ENCODE assay signal across 30 cellular contexts in genomic region chr1:193086342-193086741, GRCh38.
"Had no signal": no experiment of that assay in that cellular context is flagged by ENCODE, and none has a peak within 500 bp of the region (broad histone marks: within the 10 kb centered on the region; RNA-seq: fewer than 3 reads in every experiment).

No MANE protein-coding gene starts in this region.

- H3K4me2 ChIP-seq: neural progenitor cell, smooth muscle cell had no signal

- H3K4me3 Mint-ChIP-seq: endodermal cell; naive thymus-derived CD4-positive, alpha-beta T cell; nephron; neural progenitor cell; stimulated activated naive CD8-positive, alpha-beta T cell treated with anti-CD3 and anti-CD28 coated beads, Interleukin-15, amount 100 ng/mL, for 72 hours had no signal

- H3K9ac ChIP-seq: neural progenitor cell had no signal

- ATAC-seq: esophagus mucosa; foreskin keratinocyte; heart right ventricle; left cardiac atrium; left lung; naive thymus-derived CD4-positive, alpha-beta T cell; sciatic nerve; stimulated activated naive CD8-positive, alpha-beta T cell treated with anti-CD3 and anti-CD28 coated beads, Interleukin-15, amount 100 ng/mL, for 72 hours; upper lobe of right lung had no signal

- H3K4me1 Mint-ChIP-seq: naive thymus-derived CD4-positive, alpha-beta T cell; nephron; neural progenitor cell; stimulated activated naive CD8-positive, alpha-beta T cell treated with anti-CD3 and anti-CD28 coated beads, Interleukin-15, amount 100 ng/mL, for 72 hours had no signal

- H3K9me3 Mint-ChIP-seq: endodermal cell; naive thymus-derived CD4-positive, alpha-beta T cell; nephron; neural progenitor cell; stimulated activated naive CD8-positive, alpha-beta T cell treated with anti-CD3 and anti-CD28 coated beads, Interleukin-15, amount 100 ng/mL, for 72 hours had no signal

- H3K4me3 ChIP-seq: heart right ventricle, left lung, neural progenitor cell, prostate gland, right atrium auricular region, smooth muscle cell, suprapubic skin, transverse colon, upper lobe of right lung, uterus had no signal

- H3K27me3 ChIP-seq: foreskin keratinocyte, heart right ventricle, left lung, neural progenitor cell, right atrium auricular region, suprapubic skin, transverse colon, upper lobe of right lung, uterus had no signal

- H3K27me3 Mint-ChIP-seq: naive thymus-derived CD4-positive, alpha-beta T cell; stimulated activated naive CD8-positive, alpha-beta T cell treated with anti-CD3 and anti-CD28 coated beads, Interleukin-15, amount 100 ng/mL, for 72 hours had no signal

- H3K4me1 ChIP-seq: foreskin keratinocyte, left lung, neural progenitor cell, prostate gland, right atrium auricular region, suprapubic skin, transverse colon, upper lobe of right lung, uterus had no signal

- H3K9me3 ChIP-seq: heart right ventricle, left lung, prostate gland, right atrium auricular region, suprapubic skin, transverse colon, upper lobe of right lung, uterus had no signal

- FAIRE-seq: colon had no signal

- H2AFZ ChIP-seq: neural progenitor cell had no signal

- DNase-seq: effector CD8-positive, alpha-beta T cell; endodermal cell; foreskin keratinocyte; glutamatergic neuron; heart right ventricle; hippocampal formation; left cardiac atrium; left lung; mesendoderm; midbrain; naive thymus-derived CD4-positive, alpha-beta T cell; stimulated activated CD4-positive, alpha-beta T cell treated with anti-CD3 and anti-CD28 coated beads, Interleukin-12 subunit alpha, Interleukin-12 subunit beta, amount 100 ng/mL, for 4 hours; stimulated activated CD4-positive, alpha-beta T cell treated with anti-CD3 and anti-CD28 coated beads, Interleukin-1b, Interleukin-23, amount 100 ng/mL, for 48 hours; stimulated activated CD4-positive, alpha-beta T cell treated with anti-CD3 and anti-CD28 coated beads, Interleukin-4, amount 100 ng/mL, for 1 hour; stimulated activated CD8-positive, alpha-beta memory T cell treated with anti-CD3 and anti-CD28 coated beads, Interleukin-4, amount 100 ng/mL, for 48 hours; stimulated activated naive CD4-positive, alpha-beta T cell; stimulated activated naive CD8-positive, alpha-beta T cell treated with anti-CD3 and anti-CD28 coated beads, Interleukin-15, amount 100 ng/mL, for 72 hours; transverse colon; upper lobe of right lung; uterus had no signal

- H3K27ac Mint-ChIP-seq: endodermal cell; naive thymus-derived CD4-positive, alpha-beta T cell; nephron; neural progenitor cell; stimulated activated naive CD8-positive, alpha-beta T cell treated with anti-CD3 and anti-CD28 coated beads, Interleukin-15, amount 100 ng/mL, for 72 hours had no signal

- H3K27ac ChIP-seq: epithelial cell of prostate, foreskin keratinocyte, heart right ventricle, left lung, neural progenitor cell, prostate gland, right atrium auricular region, suprapubic skin, transverse colon, upper lobe of right lung, uterus had no signal
